ENCODE assay signal across 22 cellular contexts in the genomic region with DNA sequence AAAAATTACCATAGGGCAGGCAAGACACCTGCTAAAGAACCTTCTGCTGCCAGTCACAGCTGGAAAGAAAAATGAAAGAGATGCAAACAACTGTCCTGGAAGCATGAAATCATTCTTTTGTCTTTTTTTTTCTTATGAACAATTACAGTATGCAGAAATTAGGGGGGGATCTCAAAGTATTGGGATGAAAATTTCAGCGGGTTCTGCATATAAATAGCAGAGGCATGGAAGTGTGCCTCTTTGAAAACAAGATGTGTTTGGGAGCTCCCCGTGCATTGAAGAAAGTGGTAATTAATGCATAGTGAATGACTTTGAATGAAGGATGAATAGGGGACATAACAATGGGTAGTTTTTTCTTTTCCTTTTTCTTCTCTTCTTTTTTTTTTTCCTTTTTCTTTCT.
DNase-seq lines count a peak whose midpoint lies in the region; ATAC-seq lines count a peak whose summit lies in the region.
"Had no signal": no experiment of that assay in that cellular context is flagged by ENCODE, and none has a peak within 500 bp of the region (broad histone marks: within the 10 kb centered on the region; RNA-seq: fewer than 3 reads in every experiment).

No MANE protein-coding gene starts in this region.

- no peak overlapping the region for H3K4me2 ChIP-seq in GM23248 (ENCODE audit: unreplicated experiment)
- H3K4me2 ChIP-seq: A549, PC-9 had no signal

- H3K4me3 ChIP-seq in HUES48 (ENCODE audit: low read depth, low read length) (peak overlapping the region; percentile 24; the same call in 1 of the 2 replicates), NT2/D1 (ENCODE audit: insufficient read length, low read depth) (no peak overlapping the region), GM23248 (no peak overlapping the region)
- H3K4me3 ChIP-seq: A549, PC-9 had no signal

- peaks cover 55% of the 10 kb centered on the region for H3K4me1 ChIP-seq in HUES48 (ENCODE audit: control insufficient read depth, insufficient read depth, low read length)
- no peaks in the 10 kb centered on the region for H3K4me1 ChIP-seq in NT2/D1 (ENCODE audit: insufficient read depth, insufficient read length)
- no peaks in the 10 kb centered on the region for H3K4me1 ChIP-seq in GM23248 (ENCODE audit: insufficient read depth)
- H3K4me1 ChIP-seq: A549 had no signal

- H3K27ac ChIP-seq in HUES48 (ENCODE audit: low read depth, low read length) (peak overlapping the region; percentile 84), GM23248 (no peak overlapping the region)
- H3K27ac ChIP-seq: A549, PC-9 had no signal

- H3K36me3 ChIP-seq in HUES48 (ENCODE audit: control insufficient read depth, insufficient read depth, low read length) (no peaks in the 10 kb centered on the region), NT2/D1 (ENCODE audit: insufficient read depth, insufficient read length, low read length) (no peaks in the 10 kb centered on the region), GM23248 (ENCODE audit: low read depth) (no peaks in the 10 kb centered on the region)

- H3K9me2 ChIP-seq in GM23248 (ENCODE audit: insufficient read depth) = no peaks in the 10 kb centered on the region

- 0 to 1% methylated on average over 2 of the region's 2 CpGs for WGBS in GM23248 (ENCODE audit: low coverage in 1 of 2, low lambda C conversion rate in 2 of 2, missing lambda C conversion rate in 2 of 2), 2 experiments

- H3K4me1 Mint-ChIP-seq in activated naive CD4-positive, alpha-beta T cell treated with anti-CD3 and anti-CD28 coated beads for 36 hours (ENCODE audit: low read depth) = no peaks in the 10 kb centered on the region
- H3K4me1 Mint-ChIP-seq: B cell, CD14-positive monocyte had no signal

- H2AFZ ChIP-seq in GM23248 = no peak overlapping the region
- H2AFZ ChIP-seq: PC-9 had no signal

- H3K36me3 Mint-ChIP-seq in activated naive CD4-positive, alpha-beta T cell treated with anti-CD3 and anti-CD28 coated beads for 36 hours (ENCODE audit: low read depth) = no peaks in the 10 kb centered on the region
- H3K36me3 Mint-ChIP-seq: CD14-positive monocyte had no signal

- H3K9me3 Mint-ChIP-seq in activated naive CD4-positive, alpha-beta T cell treated with anti-CD3 and anti-CD28 coated beads for 36 hours = no peaks in the 10 kb centered on the region
- H3K9me3 Mint-ChIP-seq: T-helper 1 cell treated with Interleukin-12 subunit alpha and Interleukin-12 subunit beta and Interleukin-4 antibody, amounts not matched to agents 30 μg/mL and 1 μg/mL, for 36 hours had no signal

- ATAC-seq in left cardiac atrium = no peak
- no peak for ATAC-seq in GM18498 (IDR thresholded peaks at IDR 0.05; ENCODE audit: unreplicated experiment)
- ATAC-seq: A549 had no signal

- H4K20me1 ChIP-seq in GM23248 (ENCODE audit: insufficient read depth) = no peaks in the 10 kb centered on the region

- H3K27me3 Mint-ChIP-seq in activated naive CD4-positive, alpha-beta T cell treated with anti-CD3 and anti-CD28 coated beads for 36 hours (ENCODE audit: low read depth) = no peaks in the 10 kb centered on the region
- H3K27me3 Mint-ChIP-seq: B cell had no signal

- in situ Hi-C loops in GM23248 (cut with MboI) = no loop called here

- H3K27me3 ChIP-seq in HUES48 (ENCODE audit: control insufficient read depth, insufficient read depth, low read length) (peaks cover 16% of the 10 kb centered on the region), NT2/D1 (ENCODE audit: insufficient read depth, insufficient read length) (peaks cover 18% of the 10 kb centered on the region), GM23248 (replicated peaks; ENCODE audit: insufficient read depth) (no peaks in the 10 kb centered on the region)

- H3F3A ChIP-seq in GM23248 (ENCODE audit: insufficient read depth) = no peaks in the 10 kb centered on the region

- H3K9me3 ChIP-seq in HUES48 (ENCODE audit: control insufficient read depth, insufficient read depth, low read length) (no peaks in the 10 kb centered on the region), NT2/D1 (ENCODE audit: insufficient read depth, low read length) (peaks cover 13% of the 10 kb centered on the region; the same call in 1 of the 2 replicates), GM23248 (ENCODE audit: low read depth) (no peaks in the 10 kb centered on the region)
- H3K9me3 ChIP-seq: A549 had no signal

- no peak overlapping the region for H3K4me3 Mint-ChIP-seq in activated naive CD4-positive, alpha-beta T cell treated with anti-CD3 and anti-CD28 coated beads for 36 hours
- H3K4me3 Mint-ChIP-seq: B cell; CD14-positive monocyte; T-helper 1 cell treated with Interleukin-12 subunit alpha and Interleukin-12 subunit beta and Interleukin-4 antibody, amounts not matched to agents 30 μg/mL and 1 μg/mL, for 36 hours had no signal

- intact Hi-C loops in activated naive CD4-positive, alpha-beta T cell treated with anti-CD3 and anti-CD28 coated beads for 36 hours (cut with micrococcal nuclease) = no loop called here
- intact Hi-C loops in left cardiac atrium (cut with DNase I) = no loop called here

- no peaks in the 10 kb centered on the region for H3K79me2 ChIP-seq in GM23248 (ENCODE audit: insufficient read depth)

- H3K27ac Mint-ChIP-seq in activated naive CD4-positive, alpha-beta T cell treated with anti-CD3 and anti-CD28 coated beads for 36 hours = no peak overlapping the region
- H3K27ac Mint-ChIP-seq: B cell; CD14-positive monocyte; T-helper 1 cell treated with Interleukin-12 subunit alpha and Interleukin-12 subunit beta and Interleukin-4 antibody, amounts not matched to agents 30 μg/mL and 1 μg/mL, for 36 hours had no signal

- DNase-seq in NT2/D1 (ENCODE audit: low read depth, low spot score) = peak; percentile 56
- DNase-seq in iPS DF 19.7 (ENCODE audit: low read depth, low spot score) = peak; percentile 57
- DNase-seq in GM23248 = no peak
- no peak for DNase-seq in activated naive CD4-positive, alpha-beta T cell treated with anti-CD3 and anti-CD28 coated beads for 36 hours
- DNase-seq in left cardiac atrium = no peak
- DNase-seq: DMS53; GDM1; Karpas-422; MV-4-11; NCI-H1417; NCI-H187 treated with DMSO at 0.1 percent for 48 hours; NCI-H748 treated with DMSO at 0.1 percent for 48 hours; NK-92 treated with Interleukin-12 subunit alpha and Interleukin-12 subunit beta, amount 100 ng/mL, for 24 hours; PC-9; RPMI8226; SHP77 had no signal

- no peak overlapping the region for H3K9ac ChIP-seq in HUES48 (ENCODE audit: low read depth, low read length)
- H3K9ac ChIP-seq in NT2/D1 (ENCODE audit: insufficient read length, low read depth) = no peak overlapping the region
- H3K9ac ChIP-seq in GM23248 = no peak overlapping the region

- CTCF ChIA-PET in activated naive CD4-positive, alpha-beta T cell treated with anti-CD3 and anti-CD28 coated beads for 36 hours (lab: Charles Lee) = interaction anchor here (0.7 kb wide), 1 partner anchor 536 kb away, joined by 3 read pairs; no protein-coding TSS in a partner anchor

Comparison
In these comparisons a context has a peak if more than half of its experiments do, and no peak if none do; other contexts are left out.
1. DNase-seq: peak in NT2/D1 (single experiment) and iPS DF 19.7 (single experiment); none in GM23248 (single experiment), activated naive CD4-positive, alpha-beta T cell treated with anti-CD3 and anti-CD28 coated beads for 36 hours (single experiment) and left cardiac atrium (single experiment).